Comparison of ENCODE assay signal across 17 cellular contexts in genomic region chr15:52144656-52145055, GRCh38. TPM values are rescaled to one million over a fixed set of nuclear protein-coding genes. Genes with fewer than 3 reads are reported as not detected.
DNase-seq lines count a peak whose midpoint lies in the region; ATAC-seq and TF ChIP-seq lines count a peak whose summit lies in the region.
"Had no signal": no experiment of that assay in that cellular context is flagged by ENCODE, and none has a peak within 500 bp of the region (broad histone marks: within the 10 kb centered on the region; RNA-seq: fewer than 3 reads in every experiment).

No MANE protein-coding gene starts in this region.

- no peaks in the 10 kb centered on the region for H3K27me3 ChIP-seq in BLaER1
- H3K27me3 ChIP-seq in mammary epithelial cell (ENCODE audit: insufficient read depth, low read length): no peaks in the 10 kb centered on the region
- no peaks in the 10 kb centered on the region for H3K27me3 ChIP-seq in mesenchymal stem cell (ENCODE audit: control insufficient read depth in 1 of 2, insufficient read depth in 1 of 2, low read length in 2 of 2)

- peak overlapping the region; percentile 29 to 93 for H2BK12ac ChIP-seq in mesenchymal stem cell (ENCODE audit: low read length in 2 of 2)

- intact Hi-C loops in mammary epithelial cell (cut with micrococcal nuclease): no loop called here

- H4K20me1 ChIP-seq in BLaER1 (no peaks in the 10 kb centered on the region), mammary epithelial cell (ENCODE audit: insufficient read depth, low read length) (no peaks in the 10 kb centered on the region)

- CTCF ChIA-PET in mammary epithelial cell (lab: Charles Lee; ENCODE audit: low non-redundant PET): no interaction called here

- in situ Hi-C loops in mammary epithelial cell (cut with MboI; ENCODE audit: low sequenced_read_pairs in 2 of 2): loop anchor here (5.0 to 10.0 kb wide), 2 partner anchors 162 to 170 kb away; partner anchors contain the start of gene LEO1 (in 1 of the 2)

- no peaks in the 10 kb centered on the region for H3K79me2 ChIP-seq in mammary epithelial cell (ENCODE audit: insufficient read depth, low read length)

- no peak overlapping the region for H3K23ac ChIP-seq in mesenchymal stem cell (ENCODE audit: low read length in 2 of 2)

- no TSS peak for BruUV-seq in mammary epithelial cell (replicated peaks; lab: Mats Ljungman, UMichigan)

- H3K4me1 ChIP-seq in BLaER1 (peaks cover 46% of the 10 kb centered on the region), mammary epithelial cell (ENCODE audit: insufficient read depth, low read length) (peaks cover 1% of the 10 kb centered on the region), mesenchymal stem cell (ENCODE audit: control insufficient read depth, insufficient read depth, low read depth, low read length) (peaks cover 11% of the 10 kb centered on the region)

- H3K4me2 ChIP-seq in BLaER1: peak overlapping the region; percentile 71
- no peak overlapping the region for H3K4me2 ChIP-seq in mammary epithelial cell (ENCODE audit: insufficient read depth, low read depth, low read length)
- H3K4me2 ChIP-seq in mesenchymal stem cell (ENCODE audit: low read length, poor library complexity, severe bottlenecking): no peak overlapping the region

- DNase-seq in NB4 (ENCODE audit: low read depth) (peak; percentile 78), mammary epithelial cell (peak; percentile 16), mesenchymal stem cell (peak; percentile 89), occipital lobe (lab: John Stamatoyannopoulos, UW) (no peak), inferior parietal cortex (ENCODE audit: extremely low spot score) (no peak)
- no peak for DNase-seq in stimulated activated CD4-positive, alpha-beta T cell treated with anti-CD3 and anti-CD28 coated beads, Interleukin-12 subunit alpha, Interleukin-12 subunit beta, amount 100 ng/mL, for 4 hours
- DNase-seq: activated naive CD4-positive, alpha-beta T cell treated with anti-CD3 and anti-CD28 coated beads, Interleukin-2, amount 10 ng/mL, durations not matched to agents 7 days and 5 days; cerebellar nuclear complex; GOT3; NCI-H1694 treated with DMSO at 0.1 percent for 48 hours; NCI-H69; stimulated activated naive CD4-positive, alpha-beta T cell treated with Interleukin-2 at 50 U/mL for 16 hours had no signal

- no peak for ATAC-seq in HG03354 (IDR thresholded peaks at IDR 0.05; ENCODE audit: poor library complexity, severe bottlenecking, unreplicated experiment)

- H3K4ac ChIP-seq in mesenchymal stem cell (ENCODE audit: low read depth in 1 of 2, low read length in 2 of 2): peak overlapping the region; percentile 4 to 15

- peak overlapping the region; percentile 9 for H2BK5ac ChIP-seq in mesenchymal stem cell (ENCODE audit: low read depth, low read length, poor library complexity, severe bottlenecking)

- H3K27ac ChIP-seq in BLaER1 (peak overlapping the region; percentile 58; the same call in 1 of the 2 replicates), mammary epithelial cell (ENCODE audit: insufficient read depth, low read depth, low read length) (no peak overlapping the region), mesenchymal stem cell (ENCODE audit: low read length, poor library complexity, severe bottlenecking) (peak overlapping the region; percentile 86)

- peak overlapping the region; percentile 80 for H2BK120ac ChIP-seq in mesenchymal stem cell (ENCODE audit: low read depth, low read length)

- peak overlapping the region; percentile 55 for H4K91ac ChIP-seq in mesenchymal stem cell (ENCODE audit: low read length)

- no peak overlapping the region for H3K14ac ChIP-seq in mesenchymal stem cell (ENCODE audit: low read length in 2 of 2)

- H2BK15ac ChIP-seq in mesenchymal stem cell (ENCODE audit: low read depth, poor library complexity, severe bottlenecking): no peak overlapping the region

- H3K9me3 ChIP-seq in BLaER1 (peaks cover 17% of the 10 kb centered on the region; the same call in 1 of the 2 replicates), mammary epithelial cell (replicated peaks; ENCODE audit: insufficient read depth, low read length) (no peaks in the 10 kb centered on the region), mesenchymal stem cell (ENCODE audit: control insufficient read depth, low read length) (no peaks in the 10 kb centered on the region)

- H2AFZ ChIP-seq in mammary epithelial cell (ENCODE audit: low read depth, low read length): no peak overlapping the region
- no peak overlapping the region for H2AFZ ChIP-seq in mesenchymal stem cell (ENCODE audit: low read depth, low read length)

- peak overlapping the region; percentile 12 for H2AK5ac ChIP-seq in mesenchymal stem cell (ENCODE audit: low read length, severe bottlenecking)

- dilution Hi-C loops in mammary epithelial cell (cut with HindIII; ENCODE audit: low sequenced_read_pairs): no loop called here

- TF ChIP-seq CTCF in NB4 (IDR thresholded peaks at IDR 0.05; ENCODE audit: low read depth, low read length) (no peak), mammary epithelial cell (conservative IDR thresholded peaks at IDR 0.05 in 1 of 2, IDR thresholded peaks at IDR 0.05 in 1 of 2; ENCODE audit: extremely low read depth in 1 of 2, insufficient read depth in 1 of 2, low read depth in 1 of 2, low read length in 2 of 2) (no peak)

- peak overlapping the region; percentile 2 for H4K8ac ChIP-seq in mesenchymal stem cell (ENCODE audit: low read length)

- WGBS in mammary epithelial cell (ENCODE audit: low coverage, missing lambda C conversion rate): 100% methylated on average over 2 of the region's 7 CpGs
- 46% methylated on average over 7 of the region's 7 CpGs for WGBS in mesenchymal stem cell

- no peak for TF ChIP-seq POLR2A in NB4 (IDR thresholded peaks at IDR 0.05; ENCODE audit: extremely low read depth, insufficient read length)

- H3K36me3 ChIP-seq in BLaER1 (peaks cover 50% of the 10 kb centered on the region), mammary epithelial cell (ENCODE audit: insufficient read depth, low read length) (no peaks in the 10 kb centered on the region), mesenchymal stem cell (ENCODE audit: control insufficient read depth in 1 of 2, insufficient read depth in 2 of 2, low read depth in 1 of 2, low read length in 2 of 2) (peaks cover 12 to 23% of the 10 kb centered on the region in 2 experiments)

- no peak overlapping the region for H3K4me3 ChIP-seq in BLaER1
- no peak overlapping the region for H3K4me3 ChIP-seq in NB4 (ENCODE audit: low read depth, low read length)
- no peak overlapping the region for H3K4me3 ChIP-seq in mammary epithelial cell (replicated peaks in 1 of 3; ENCODE audit: insufficient read depth in 1 of 3, low read depth in 2 of 3, low read length in 3 of 3)
- no peak overlapping the region for H3K4me3 ChIP-seq in mesenchymal stem cell (ENCODE audit: insufficient read depth in 1 of 2, low read depth in 1 of 2, low read length in 2 of 2)

- H3K79me1 ChIP-seq in mesenchymal stem cell (replicated peaks; ENCODE audit: low read length, poor library complexity, severe bottlenecking): peaks cover under 1% of the 10 kb centered on the region

- no peak overlapping the region for H3K9ac ChIP-seq in BLaER1
- H3K9ac ChIP-seq in mammary epithelial cell (ENCODE audit: insufficient read depth, low read length): no peak overlapping the region
- H3K9ac ChIP-seq in mesenchymal stem cell (ENCODE audit: low read length): no peak overlapping the region

- H3K18ac ChIP-seq in mesenchymal stem cell (ENCODE audit: low read depth in 1 of 2, low read length in 2 of 2): peak overlapping the region; percentile 44 to 90

RNA-seq across cellular contexts. Expression of gene BCL2L10, which starts 32.1 kb away (rescaled TPM):
- total RNA-seq in mammary epithelial cell (1 to 10 TPM in 1 of 2 donors, not detected in 1; 2.2 TPM), occipital lobe (0.31 TPM)
- polyA plus RNA-seq in mammary epithelial cell: 0.39 TPM
- 5.5 TPM for polyA minus RNA-seq in mammary epithelial cell
- 0.06 TPM for polyA plus RNA-seq in mesenchymal stem cell (2013, experiment 1 of 2)
- not detected for polyA plus RNA-seq in mesenchymal stem cell (2013, experiment 2 of 2)
- total RNA-seq: G401, mononuclear cell had no signal
- polyA plus RNA-seq: CD14-positive monocyte had no signal

RNA-seq across cellular contexts. Expression of gene GNB5, which starts 46.5 kb away (rescaled TPM):
- total RNA-seq in mammary epithelial cell (10 to 100 TPM; 35.5 to 38.3 TPM), occipital lobe (50.2 TPM)
- 36.8 TPM for polyA plus RNA-seq in mammary epithelial cell
- 19.7 TPM for polyA minus RNA-seq in mammary epithelial cell
- 15.8 TPM for polyA plus RNA-seq in mesenchymal stem cell (2013, experiment 1 of 2)
- 15.7 TPM for polyA plus RNA-seq in mesenchymal stem cell (2013, experiment 2 of 2)

Comparison
In these comparisons a context has a peak if more than half of its experiments do, and no peak if none do; other contexts are left out.
1. DNase-seq: peak in NB4 (single experiment), mammary epithelial cell (single experiment) and mesenchymal stem cell (single experiment); none in occipital lobe (single experiment), stimulated activated CD4-positive, alpha-beta T cell treated with anti-CD3 and anti-CD28 coated beads, Interleukin-12 subunit alpha, Interleukin-12 subunit beta, amount 100 ng/mL, for 4 hours (single experiment) and inferior parietal cortex (single experiment).